In the genomic region with DNA sequence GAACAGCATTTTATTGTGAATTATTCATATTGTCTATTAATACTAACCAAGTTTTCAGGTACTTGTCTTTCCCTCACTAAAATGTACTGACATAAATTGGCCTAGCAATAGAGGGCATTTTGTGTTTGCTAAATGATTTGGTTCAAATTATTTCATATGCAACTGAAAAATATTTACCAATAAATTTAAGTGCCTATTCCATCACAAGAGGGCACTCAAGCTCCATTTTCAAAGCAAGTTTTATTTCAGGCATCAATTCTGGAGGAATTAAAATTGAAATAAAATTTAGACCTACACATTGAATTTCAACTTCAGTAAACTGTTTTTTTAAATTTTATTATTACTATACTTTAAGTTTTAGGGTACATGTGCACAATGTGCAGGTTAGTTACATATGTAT, we compare ENCODE assay signal across 9 cellular contexts.
DNase-seq lines count a peak whose midpoint lies in the region; ATAC-seq, FAIRE-seq and TF ChIP-seq lines count a peak whose summit lies in the region.
"Had no signal": no experiment of that assay in that cellular context is flagged by ENCODE, and none has a peak within 500 bp of the region (broad histone marks: within the 10 kb centered on the region; RNA-seq: fewer than 3 reads in every experiment).

No MANE protein-coding gene starts in this region.

- FAIRE-seq in GM12891 (lab: Jason Lieb, UNC) = no peak

- H3K36me3 Mint-ChIP-seq in neural crest cell (ENCODE audit: low read depth) = no peaks in the 10 kb centered on the region
- peaks cover 0 to 1% of the 10 kb centered on the region in 2 donors for H3K36me3 Mint-ChIP-seq in activated T-cell treated with anti-CD3 and anti-CD28 coated beads, Interleukin-2, amount 50 U/mL, for 72 hours (ENCODE audit: insufficient read depth in 2 of 2)

- DNase-seq in GM03348 (ENCODE audit: low spot score) (peak; percentile 46), NAMALWA (ENCODE audit: low spot score) (peak; percentile 50), cerebellar cortex (ENCODE audit: low spot score) (peak; percentile 54), neural crest cell (ENCODE audit: low read depth, low spot score) (no peak), GM12891 (ENCODE audit: insufficient read length, low spot score) (no peak)
- no peak for DNase-seq in activated T-cell treated with anti-CD3 and anti-CD28 coated beads, Interleukin-2, amount 50 U/mL, for 72 hours
- no peak for DNase-seq in activated CD8-positive, alpha-beta memory T cell treated with anti-CD3 and anti-CD28 coated beads, Interleukin-2, amount 50 U/mL, for 4 hours
- DNase-seq: activated naive CD4-positive, alpha-beta T cell treated with anti-CD3 and anti-CD28 coated beads, Interleukin-2, amount 50 U/mL, for 16 hours had no signal

- H3K27me3 Mint-ChIP-seq in neural crest cell (ENCODE audit: low read depth) = no peaks in the 10 kb centered on the region
- H3K27me3 Mint-ChIP-seq in activated T-cell treated with anti-CD3 and anti-CD28 coated beads, Interleukin-2, amount 50 U/mL, for 72 hours (ENCODE audit: low read depth) = peaks cover 15% of the 10 kb centered on the region

- peak; percentile 68 for TF ChIP-seq CTCF in neural crest cell (conservative IDR thresholded peaks at IDR 0.05)

- H3K4me1 Mint-ChIP-seq in neural crest cell = no peaks in the 10 kb centered on the region
- no peaks in the 10 kb centered on the region for H3K4me1 Mint-ChIP-seq in activated T-cell treated with anti-CD3 and anti-CD28 coated beads, Interleukin-2, amount 50 U/mL, for 72 hours (ENCODE audit: low read depth)

- H3K9me3 Mint-ChIP-seq in neural crest cell = peaks cover 4% of the 10 kb centered on the region
- no peaks in the 10 kb centered on the region for H3K9me3 Mint-ChIP-seq in activated T-cell treated with anti-CD3 and anti-CD28 coated beads, Interleukin-2, amount 50 U/mL, for 72 hours

- no peak overlapping the region for H3K27ac Mint-ChIP-seq in neural crest cell (ENCODE audit: unreplicated experiment)
- no peak overlapping the region for H3K27ac Mint-ChIP-seq in activated T-cell treated with anti-CD3 and anti-CD28 coated beads, Interleukin-2, amount 50 U/mL, for 72 hours

- ATAC-seq in activated T-cell treated with anti-CD3 and anti-CD28 coated beads, Interleukin-2, amount 50 U/mL, for 72 hours (replicated peaks in 1 of 2) = no peak
- no peak for ATAC-seq in HG03135 (IDR thresholded peaks at IDR 0.05; ENCODE audit: unreplicated experiment)

- TF ChIP-seq POLR2A in GM12891 (IDR thresholded peaks at IDR 0.05; ENCODE audit: low read depth, low read length) = no peak

- H3K4me3 Mint-ChIP-seq in neural crest cell = no peak overlapping the region
- H3K4me3 Mint-ChIP-seq in activated T-cell treated with anti-CD3 and anti-CD28 coated beads, Interleukin-2, amount 50 U/mL, for 72 hours = no peak overlapping the region

TF ChIP-seq in GM12891, 5 proteins besides CTCF, POLR2A, EP300 and RAD21:
- no peak for TF ChIP-seq POU2F2 (IDR thresholded peaks at IDR 0.05; ENCODE audit: low read depth, low read length)
- no peak for TF ChIP-seq POLR2AphosphoS5 (IDR thresholded peaks at IDR 0.05; ENCODE audit: low read depth, low read length)
- no peak for TF ChIP-seq TAF1 (IDR thresholded peaks at IDR 0.05; ENCODE audit: low read depth, low read length)
- no peak for TF ChIP-seq SPI1 (IDR thresholded peaks at IDR 0.05; ENCODE audit: low read depth, low read length)
- no peak for TF ChIP-seq PAX5 (IDR thresholded peaks at IDR 0.05; ENCODE audit: insufficient read depth, low read length, severe bottlenecking)
TF ChIP-seq in GM12891: peak in this region for 0.

Comparison
In these comparisons a context has a peak if more than half of its experiments do, and no peak if none do; other contexts are left out.
1. DNase-seq: peak in GM03348 (single experiment), NAMALWA (single experiment) and cerebellar cortex (single experiment); none in neural crest cell (single experiment), activated T-cell treated with anti-CD3 and anti-CD28 coated beads, Interleukin-2, amount 50 U/mL, for 72 hours (0 of 2), activated CD8-positive, alpha-beta memory T cell treated with anti-CD3 and anti-CD28 coated beads, Interleukin-2, amount 50 U/mL, for 4 hours (single experiment) and GM12891 (single experiment).